ENCODE assay signal across 15 cellular contexts in the genomic region with DNA sequence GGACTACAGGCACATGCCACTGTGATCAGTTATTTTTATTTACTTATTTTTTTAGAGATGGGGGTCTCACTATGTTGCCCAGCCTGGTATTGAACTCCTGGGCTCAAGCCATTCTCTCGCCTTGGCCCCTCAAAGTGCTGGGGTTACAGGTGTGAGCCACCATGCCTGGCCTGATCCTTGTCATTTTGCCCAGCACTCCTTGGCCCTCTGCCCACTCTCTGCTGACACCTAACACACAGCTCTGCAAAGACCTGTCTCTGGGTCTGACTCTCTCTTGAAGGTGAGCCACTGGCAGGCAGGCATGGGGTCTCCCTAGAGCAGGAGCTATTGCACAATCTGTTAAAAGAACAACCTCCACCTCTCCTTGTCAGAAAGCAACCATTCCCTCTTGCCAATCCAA.
DNase-seq lines count a peak whose midpoint lies in the region; ATAC-seq, FAIRE-seq and TF ChIP-seq lines count a peak whose summit lies in the region.
"Had no signal": no experiment of that assay in that cellular context is flagged by ENCODE, and none has a peak within 500 bp of the region (broad histone marks: within the 10 kb centered on the region; RNA-seq: fewer than 3 reads in every experiment).

No MANE protein-coding gene starts in this region.

- no peak for ATAC-seq in pancreas
- ATAC-seq in gastroesophageal sphincter, result no peak
- ATAC-seq: CD8-positive, alpha-beta T cell; Panc1 had no signal

- in situ Hi-C loops in G401 (cut with HindIII; ENCODE audit: low sequenced_read_pairs), result no loop called here

- H3K4me3 ChIP-seq in pancreas (no peak overlapping the region), gastroesophageal sphincter (no peak overlapping the region)

- no peak for TF ChIP-seq RAD21 in Ishikawa (IDR thresholded peaks at IDR 0.05; ENCODE audit: low read depth)

- TF ChIP-seq CTCF in pancreas (IDR thresholded peaks at IDR 0.05) (no peak), gastroesophageal sphincter (IDR thresholded peaks at IDR 0.05) (no peak)

- intact Hi-C loops in pancreas (cut with DNase I), result no loop called here

- no peak for FAIRE-seq in pancreas (lab: Jason Lieb, UNC)

- no peaks in the 10 kb centered on the region for H3K4me1 ChIP-seq in pancreas
- no peaks in the 10 kb centered on the region for H3K4me1 ChIP-seq in gastroesophageal sphincter

- H3K27ac ChIP-seq in pancreas (no peak overlapping the region), gastroesophageal sphincter (no peak overlapping the region)

- H3K36me3 ChIP-seq in pancreas (no peaks in the 10 kb centered on the region), gastroesophageal sphincter (no peaks in the 10 kb centered on the region)

- 93 to 100% methylated on average over 1 of the region's 1 CpG for WGBS in pancreas, 2 donors
- WGBS in gastroesophageal sphincter (ENCODE audit: low coverage in 1 of 2), 2 donors, result 100% methylated on average over 1 of the region's 1 CpG; no CpG with 5 or more reads in 1 of the 2 donors

- H3K9me3 ChIP-seq in pancreas, result no peaks in the 10 kb centered on the region
- H3K9me3 ChIP-seq in gastroesophageal sphincter, result no peaks in the 10 kb centered on the region

- no peak for TF ChIP-seq POLR2A in gastroesophageal sphincter (IDR thresholded peaks at IDR 0.05)

- H3K27me3 ChIP-seq in pancreas (no peaks in the 10 kb centered on the region), gastroesophageal sphincter (no peaks in the 10 kb centered on the region)

- DNase-seq in G401 (ENCODE audit: low spot score), result peak; percentile 36
- peak; percentile 16 for DNase-seq in cerebellum (ENCODE audit: low spot score)
- DNase-seq in pancreas, result peak in 4 of 6 donors; percentile 30 to 64 (median 50)
- no peak for DNase-seq in stimulated activated CD8-positive, alpha-beta memory T cell treated with anti-CD3 and anti-CD28 coated beads, Interleukin-4, amount 100 ng/mL, for 48 hours
- DNase-seq in T-helper 2 cell, result no peak
- DNase-seq: CD8-positive, alpha-beta T cell; DMS 273 treated with DMSO at 0.1 percent for 48 hours; GOT3; MV-4-11; NCI-H1436; NCI-H774; SHP77 treated with DMSO at 0.1 percent for 48 hours had no signal

- no peak for TF ChIP-seq EP300 in Ishikawa (IDR thresholded peaks at IDR 0.05; ENCODE audit: borderline replicate concordance)
- TF ChIP-seq EP300 in gastroesophageal sphincter (IDR thresholded peaks at IDR 0.05), result no peak

TF ChIP-seq in Ishikawa, 13 proteins besides CTCF, POLR2A, EP300 and RAD21:
- TF ChIP-seq FOXM1 (IDR thresholded peaks at IDR 0.05; ENCODE audit: borderline replicate concordance, low read depth) (no peak), CEBPB (IDR thresholded peaks at IDR 0.05) (peak; percentile 49; the same call in 1 of the 2 replicates)

Comparison
In these comparisons a context has a peak if more than half of its experiments do, and no peak if none do; other contexts are left out.
1. DNase-seq: peak in G401 (single experiment), cerebellum (single experiment) and pancreas (4 of 6); none in stimulated activated CD8-positive, alpha-beta memory T cell treated with anti-CD3 and anti-CD28 coated beads, Interleukin-4, amount 100 ng/mL, for 48 hours (single experiment) and T-helper 2 cell (0 of 5).